ENCODE assay signal across 1 cellular context in genomic region chr12:32454075-32454474, GRCh38.
TF ChIP-seq lines count a peak whose summit lies in the region.

No MANE protein-coding gene starts in this region.

TF ChIP-seq in HCT116, 20 proteins besides CTCF, POLR2A, EP300 and RAD21 (continued from another document):
- TF ChIP-seq, protein P1, sequence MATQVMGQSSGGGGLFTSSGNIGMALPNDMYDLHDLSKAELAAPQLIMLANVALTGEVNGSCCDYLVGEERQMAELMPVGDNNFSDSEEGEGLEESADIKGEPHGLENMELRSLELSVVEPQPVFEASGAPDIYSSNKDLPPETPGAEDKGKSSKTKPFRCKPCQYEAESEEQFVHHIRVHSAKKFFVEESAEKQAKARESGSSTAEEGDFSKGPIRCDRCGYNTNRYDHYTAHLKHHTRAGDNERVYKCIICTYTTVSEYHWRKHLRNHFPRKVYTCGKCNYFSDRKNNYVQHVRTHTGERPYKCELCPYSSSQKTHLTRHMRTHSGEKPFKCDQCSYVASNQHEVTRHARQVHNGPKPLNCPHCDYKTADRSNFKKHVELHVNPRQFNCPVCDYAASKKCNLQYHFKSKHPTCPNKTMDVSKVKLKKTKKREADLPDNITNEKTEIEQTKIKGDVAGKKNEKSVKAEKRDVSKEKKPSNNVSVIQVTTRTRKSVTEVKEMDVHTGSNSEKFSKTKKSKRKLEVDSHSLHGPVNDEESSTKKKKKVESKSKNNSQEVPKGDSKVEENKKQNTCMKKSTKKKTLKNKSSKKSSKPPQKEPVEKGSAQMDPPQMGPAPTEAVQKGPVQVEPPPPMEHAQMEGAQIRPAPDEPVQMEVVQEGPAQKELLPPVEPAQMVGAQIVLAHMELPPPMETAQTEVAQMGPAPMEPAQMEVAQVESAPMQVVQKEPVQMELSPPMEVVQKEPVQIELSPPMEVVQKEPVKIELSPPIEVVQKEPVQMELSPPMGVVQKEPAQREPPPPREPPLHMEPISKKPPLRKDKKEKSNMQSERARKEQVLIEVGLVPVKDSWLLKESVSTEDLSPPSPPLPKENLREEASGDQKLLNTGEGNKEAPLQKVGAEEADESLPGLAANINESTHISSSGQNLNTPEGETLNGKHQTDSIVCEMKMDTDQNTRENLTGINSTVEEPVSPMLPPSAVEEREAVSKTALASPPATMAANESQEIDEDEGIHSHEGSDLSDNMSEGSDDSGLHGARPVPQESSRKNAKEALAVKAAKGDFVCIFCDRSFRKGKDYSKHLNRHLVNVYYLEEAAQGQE (IDR thresholded peaks at IDR 0.05; ENCODE audit: low read depth): no peak
- no peak for TF ChIP-seq CEBPB (IDR thresholded peaks at IDR 0.05; ENCODE audit: low read depth)
TF ChIP-seq in HCT116: peak in this region for 0.
